ENCODE assay signal across 16 cellular contexts in the genomic region with DNA sequence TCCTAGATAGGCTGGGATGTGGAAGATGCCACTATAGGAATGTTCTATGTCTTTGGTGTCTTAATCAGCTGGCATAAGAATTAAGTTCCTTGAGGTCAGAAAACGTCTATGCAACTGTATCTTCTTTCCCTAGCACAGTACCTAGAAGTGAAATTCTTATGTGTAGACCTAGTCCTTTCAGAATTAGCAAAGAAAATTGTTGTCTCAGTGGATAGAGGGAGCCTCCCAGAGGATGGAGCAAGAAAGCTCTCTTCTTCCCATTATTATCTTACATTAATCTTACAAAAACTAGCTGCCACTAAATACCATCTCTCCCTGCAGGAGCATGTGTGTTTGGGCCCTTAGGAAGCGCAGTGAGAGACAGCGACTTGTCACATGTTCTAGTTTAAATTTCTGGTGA. TPM values are rescaled to one million over a fixed set of nuclear protein-coding genes. Genes with fewer than 3 reads are reported as not detected.
A peak's percentile ranks its signal among the peaks of the same experiment; 100 is the strongest.
DNase-seq lines count a peak whose midpoint lies in the region; ATAC-seq and TF ChIP-seq lines count a peak whose summit lies in the region.
"Had no signal": no experiment of that assay in that cellular context is flagged by ENCODE, and none has a peak within 500 bp of the region (broad histone marks: within the 10 kb centered on the region; RNA-seq: fewer than 3 reads in every experiment).

No MANE protein-coding gene starts in this region.

- H3K4me2 ChIP-seq in mesenchymal stem cell (ENCODE audit: low read length, poor library complexity, severe bottlenecking), result no peak overlapping the region

- in situ Hi-C loops in astrocyte of the spinal cord (cut with HindIII; ENCODE audit: low sequenced_read_pairs), result no loop called here

- H3K4me3 ChIP-seq in astrocyte of the spinal cord (ENCODE audit: low read depth, low read length) (no peak overlapping the region), mesenchymal stem cell (ENCODE audit: insufficient read depth in 1 of 2, low read depth in 1 of 2, low read length in 2 of 2) (no peak overlapping the region)
- H3K4me3 ChIP-seq: heart right ventricle had no signal

- no peaks in the 10 kb centered on the region for H3K36me3 Mint-ChIP-seq in CD14-positive monocyte

- H3K4me1 Mint-ChIP-seq in CD14-positive monocyte, result peaks cover 17% of the 10 kb centered on the region

- ATAC-seq in GM18907 (IDR thresholded peaks at IDR 0.05; ENCODE audit: unreplicated experiment) (no peak), GM18861 (IDR thresholded peaks at IDR 0.05; ENCODE audit: unreplicated experiment) (no peak)
- ATAC-seq: activated CD8-positive, alpha-beta T cell treated with anti-CD3 and anti-CD28 coated beads, Interleukin-2, amount 10 ng/mL, durations not matched to agents 7 days and 5 days had no signal

- no peaks in the 10 kb centered on the region for H3K9me3 ChIP-seq in mesenchymal stem cell (ENCODE audit: control insufficient read depth, low read length)

- H3K27ac Mint-ChIP-seq in CD14-positive monocyte, result peak overlapping the region; percentile 71 to 88 (median 77)
- H3K27ac Mint-ChIP-seq: activated CD8-positive, alpha-beta T cell treated with anti-CD3 and anti-CD28 coated beads, Interleukin-2, amount 10 ng/mL, durations not matched to agents 7 days and 5 days; activated T-helper 1 cell treated with anti-CD3 and anti-CD28 coated beads, Interleukin-12 subunit alpha, Interleukin-12 subunit beta, Interleukin-2, Interleukin-4 antibody, amounts not matched to agents 30 ng/mL and 10 ng/mL and 1 ng/mL, durations not matched to agents 14 hours and 24 hours and 36 hours had no signal

- no peak overlapping the region for H3K18ac ChIP-seq in mesenchymal stem cell (ENCODE audit: low read depth in 1 of 2, low read length in 2 of 2)

- H4K8ac ChIP-seq in mesenchymal stem cell (ENCODE audit: low read length), result no peak overlapping the region

- H2BK120ac ChIP-seq in mesenchymal stem cell (ENCODE audit: low read depth, low read length), result no peak overlapping the region

- H4K91ac ChIP-seq in mesenchymal stem cell (ENCODE audit: low read length), result no peak overlapping the region

- no peak overlapping the region for H3K9ac ChIP-seq in mesenchymal stem cell (ENCODE audit: low read length)

- no peak overlapping the region for H2AK5ac ChIP-seq in mesenchymal stem cell (ENCODE audit: low read length, severe bottlenecking)

- DNase-seq in CD14-positive monocyte (ENCODE audit: low spot score) (no peak), astrocyte of the spinal cord (ENCODE audit: low read depth, low spot score) (peak; percentile 18), iris pigment epithelial cell (ENCODE audit: low read depth) (peak; percentile 22), mesenchymal stem cell (no peak)
- DNase-seq in activated effector memory CD4-positive, alpha-beta T cell treated with Interleukin-2 at 50 U/mL for 16 hours, result no peak
- DNase-seq: activated CD8-positive, alpha-beta T cell treated with anti-CD3 and anti-CD28 coated beads, Interleukin-2, amount 10 ng/mL, durations not matched to agents 7 days and 5 days; amniotic stem cell; erythroblast; heart right ventricle; NCI-H2081; NCI-H526 treated with DMSO at 0.1 percent for 48 hours; stimulated activated CD4-positive, alpha-beta T cell treated with anti-CD3 and anti-CD28 coated beads, Interleukin-4, amount 100 ng/mL, for 1 hour had no signal

- no peak overlapping the region for H3K4me3 Mint-ChIP-seq in CD14-positive monocyte
- H3K4me3 Mint-ChIP-seq: activated CD8-positive, alpha-beta T cell treated with anti-CD3 and anti-CD28 coated beads, Interleukin-2, amount 10 ng/mL, durations not matched to agents 7 days and 5 days; activated T-helper 1 cell treated with anti-CD3 and anti-CD28 coated beads, Interleukin-12 subunit alpha, Interleukin-12 subunit beta, Interleukin-2, Interleukin-4 antibody, amounts not matched to agents 30 ng/mL and 10 ng/mL and 1 ng/mL, durations not matched to agents 14 hours and 24 hours and 36 hours had no signal

- peaks cover 0 to 7% (median 0%) of the 10 kb centered on the region in 7 donors for H3K9me3 Mint-ChIP-seq in CD14-positive monocyte

- H3K27me3 ChIP-seq in mesenchymal stem cell (ENCODE audit: control insufficient read depth in 1 of 2, insufficient read depth in 1 of 2, low read length in 2 of 2), result peaks cover 0 to 17% of the 10 kb centered on the region in 2 experiments

- no peak overlapping the region for H2BK5ac ChIP-seq in mesenchymal stem cell (ENCODE audit: low read depth, low read length, poor library complexity, severe bottlenecking)

- no peak overlapping the region for H2BK12ac ChIP-seq in mesenchymal stem cell (ENCODE audit: low read length in 2 of 2)

- no peaks in the 10 kb centered on the region for H3K27me3 Mint-ChIP-seq in CD14-positive monocyte (ENCODE audit: low read depth in 3 of 3)

- TF ChIP-seq CTCF in CD14-positive monocyte (IDR thresholded peaks at IDR 0.05) (no peak), astrocyte of the spinal cord (IDR thresholded peaks at IDR 0.05; ENCODE audit: low read depth, low read length) (no peak)

- no peak overlapping the region for H2BK15ac ChIP-seq in mesenchymal stem cell (ENCODE audit: low read depth, poor library complexity, severe bottlenecking)

- no peak for TF ChIP-seq EP300 in Ishikawa (IDR thresholded peaks at IDR 0.05; ENCODE audit: borderline replicate concordance)

- H3K4ac ChIP-seq in mesenchymal stem cell (ENCODE audit: low read depth in 1 of 2, low read length in 2 of 2), result no peak overlapping the region

- no peak overlapping the region for H3K14ac ChIP-seq in mesenchymal stem cell (ENCODE audit: low read length in 2 of 2)

- H3K4me1 ChIP-seq in mesenchymal stem cell (ENCODE audit: control insufficient read depth, insufficient read depth, low read depth, low read length), result no peaks in the 10 kb centered on the region

- H3K23ac ChIP-seq in mesenchymal stem cell (ENCODE audit: low read length in 2 of 2), result no peak overlapping the region

- TF ChIP-seq RAD21 in Ishikawa (IDR thresholded peaks at IDR 0.05; ENCODE audit: low read depth), result peak; percentile 31; the same call in 1 of the 2 replicates

- H3K27ac ChIP-seq in mesenchymal stem cell (ENCODE audit: low read length, poor library complexity, severe bottlenecking), result no peak overlapping the region

- intact Hi-C loops in CD14-positive monocyte (cut with micrococcal nuclease), result no loop called here

- 100% methylated on average over 2 of the region's 3 CpGs for WGBS in mesenchymal stem cell

- H2AFZ ChIP-seq in mesenchymal stem cell (ENCODE audit: low read depth, low read length), result no peak overlapping the region

- no peaks in the 10 kb centered on the region for H3K79me1 ChIP-seq in mesenchymal stem cell (replicated peaks; ENCODE audit: low read length, poor library complexity, severe bottlenecking)

- H3K36me3 ChIP-seq in mesenchymal stem cell (ENCODE audit: control insufficient read depth in 1 of 2, insufficient read depth in 2 of 2, low read depth in 1 of 2, low read length in 2 of 2), result no peaks in the 10 kb centered on the region
- H3K36me3 ChIP-seq: heart right ventricle had no signal

TF ChIP-seq in Ishikawa, 13 proteins besides CTCF, POLR2A, EP300 and RAD21:
- TF ChIP-seq FOXM1 (IDR thresholded peaks at IDR 0.05; ENCODE audit: borderline replicate concordance, low read depth) (no peak), TEAD4 (IDR thresholded peaks at IDR 0.05) (no peak), NFIC (IDR thresholded peaks at IDR 0.05) (no peak), TCF12 (IDR thresholded peaks at IDR 0.05; ENCODE audit: low read depth) (no peak), CREB1 (IDR thresholded peaks at IDR 0.05; ENCODE audit: low read depth) (no peak), EGR1 (IDR thresholded peaks at IDR 0.05) (no peak), CEBPB (IDR thresholded peaks at IDR 0.05) (no peak), ZBTB7A (IDR thresholded peaks at IDR 0.05; ENCODE audit: low read depth) (no peak), TAF1 (IDR thresholded peaks at IDR 0.05; ENCODE audit: low read depth) (no peak), YY1 (IDR thresholded peaks at IDR 0.05; ENCODE audit: low read depth) (no peak)
- TF ChIP-seq, protein P1, sequence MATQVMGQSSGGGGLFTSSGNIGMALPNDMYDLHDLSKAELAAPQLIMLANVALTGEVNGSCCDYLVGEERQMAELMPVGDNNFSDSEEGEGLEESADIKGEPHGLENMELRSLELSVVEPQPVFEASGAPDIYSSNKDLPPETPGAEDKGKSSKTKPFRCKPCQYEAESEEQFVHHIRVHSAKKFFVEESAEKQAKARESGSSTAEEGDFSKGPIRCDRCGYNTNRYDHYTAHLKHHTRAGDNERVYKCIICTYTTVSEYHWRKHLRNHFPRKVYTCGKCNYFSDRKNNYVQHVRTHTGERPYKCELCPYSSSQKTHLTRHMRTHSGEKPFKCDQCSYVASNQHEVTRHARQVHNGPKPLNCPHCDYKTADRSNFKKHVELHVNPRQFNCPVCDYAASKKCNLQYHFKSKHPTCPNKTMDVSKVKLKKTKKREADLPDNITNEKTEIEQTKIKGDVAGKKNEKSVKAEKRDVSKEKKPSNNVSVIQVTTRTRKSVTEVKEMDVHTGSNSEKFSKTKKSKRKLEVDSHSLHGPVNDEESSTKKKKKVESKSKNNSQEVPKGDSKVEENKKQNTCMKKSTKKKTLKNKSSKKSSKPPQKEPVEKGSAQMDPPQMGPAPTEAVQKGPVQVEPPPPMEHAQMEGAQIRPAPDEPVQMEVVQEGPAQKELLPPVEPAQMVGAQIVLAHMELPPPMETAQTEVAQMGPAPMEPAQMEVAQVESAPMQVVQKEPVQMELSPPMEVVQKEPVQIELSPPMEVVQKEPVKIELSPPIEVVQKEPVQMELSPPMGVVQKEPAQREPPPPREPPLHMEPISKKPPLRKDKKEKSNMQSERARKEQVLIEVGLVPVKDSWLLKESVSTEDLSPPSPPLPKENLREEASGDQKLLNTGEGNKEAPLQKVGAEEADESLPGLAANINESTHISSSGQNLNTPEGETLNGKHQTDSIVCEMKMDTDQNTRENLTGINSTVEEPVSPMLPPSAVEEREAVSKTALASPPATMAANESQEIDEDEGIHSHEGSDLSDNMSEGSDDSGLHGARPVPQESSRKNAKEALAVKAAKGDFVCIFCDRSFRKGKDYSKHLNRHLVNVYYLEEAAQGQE (IDR thresholded peaks at IDR 0.05; ENCODE audit: low read depth), result no peak
- TF ChIP-seq, protein P2, sequence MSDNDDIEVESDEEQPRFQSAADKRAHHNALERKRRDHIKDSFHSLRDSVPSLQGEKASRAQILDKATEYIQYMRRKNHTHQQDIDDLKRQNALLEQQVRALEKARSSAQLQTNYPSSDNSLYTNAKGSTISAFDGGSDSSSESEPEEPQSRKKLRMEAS (IDR thresholded peaks at IDR 0.05), result no peak
- TF ChIP-seq, protein P3, sequence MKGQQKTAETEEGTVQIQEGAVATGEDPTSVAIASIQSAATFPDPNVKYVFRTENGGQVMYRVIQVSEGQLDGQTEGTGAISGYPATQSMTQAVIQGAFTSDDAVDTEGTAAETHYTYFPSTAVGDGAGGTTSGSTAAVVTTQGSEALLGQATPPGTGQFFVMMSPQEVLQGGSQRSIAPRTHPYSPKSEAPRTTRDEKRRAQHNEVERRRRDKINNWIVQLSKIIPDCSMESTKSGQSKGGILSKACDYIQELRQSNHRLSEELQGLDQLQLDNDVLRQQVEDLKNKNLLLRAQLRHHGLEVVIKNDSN (IDR thresholded peaks at IDR 0.05), result no peak

RNA-seq across cellular contexts. Expression of a gene that starts 11.6 kb away (rescaled TPM):
- polyA plus RNA-seq in CD14-positive monocyte, result under 1 TPM in 1 of 2 donors, not detected in 1; 0.35 TPM
- polyA plus RNA-seq in mesenchymal stem cell (2013, experiment 1 of 2), result not detected
- not detected for polyA plus RNA-seq in mesenchymal stem cell (2013, experiment 2 of 2)

Comparison
In these comparisons a context has a peak if more than half of its experiments do, and no peak if none do; other contexts are left out.
1. DNase-seq: peak in astrocyte of the spinal cord (single experiment) and iris pigment epithelial cell (single experiment); none in CD14-positive monocyte (single experiment), mesenchymal stem cell (single experiment) and activated effector memory CD4-positive, alpha-beta T cell treated with Interleukin-2 at 50 U/mL for 16 hours (single experiment).